21 cellular contexts compared by ENCODE assay signal in the genomic region with DNA sequence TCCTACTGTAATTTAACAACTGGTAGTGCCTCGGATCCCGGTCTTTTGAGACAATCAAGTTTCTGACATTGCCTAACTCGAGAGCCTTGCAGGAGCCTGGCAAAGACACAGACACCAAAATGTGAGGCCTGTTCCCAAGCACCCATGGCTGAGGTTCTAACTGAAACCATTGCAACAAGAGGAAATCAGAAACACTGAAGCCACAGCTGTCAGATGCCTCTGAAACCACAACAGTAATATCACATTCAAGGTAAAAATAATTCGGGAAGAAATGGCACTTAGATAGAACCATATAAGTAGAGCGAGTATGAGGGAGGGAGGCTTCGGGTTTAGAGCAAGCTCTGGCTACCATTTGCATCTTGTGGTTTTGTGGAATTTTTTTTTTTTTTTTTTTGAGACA.
"Had no signal": no experiment of that assay in that cellular context is flagged by ENCODE, and none has a peak within 500 bp of the region (broad histone marks: within the 10 kb centered on the region; RNA-seq: fewer than 3 reads in every experiment).

No MANE protein-coding gene starts in this region.

- DNase-seq: activated CD4-positive, alpha-beta T cell treated with anti-CD3 and anti-CD28 coated beads for 48 hours; activated CD4-positive, alpha-beta T cell treated with anti-CD3 and anti-CD28 coated beads, Interleukin-2, amount 50 U/mL, for 4 hours; activated CD4-positive, CD25-positive, alpha-beta regulatory T cell treated with anti-CD3 and anti-CD28 coated beads, Interleukin-2, amount 50 U/mL, for 72 hours; activated CD8-positive, alpha-beta T cell treated with anti-CD3 and anti-CD28 coated beads, Interleukin-2, amount 10 ng/mL, durations not matched to agents 7 days and 5 days; activated effector memory CD4-positive, alpha-beta T cell treated with anti-CD3 and anti-CD28 coated beads, Interleukin-2, amount 50 U/mL, for 16 hours; activated naive CD4-positive, alpha-beta T cell treated with Interleukin-2 at 50 U/mL for 16 hours; activated T-cell treated with anti-CD3 and anti-CD28 coated beads, Interleukin-2, amount 50 U/mL, for 24 hours; caudate nucleus; KBM-7; NCI-H1105 treated with DMSO at 0.1 percent for 48 hours; NCI-H1930; NCI-H2107; NCI-H2171 treated with DMSO at 0.1 percent for 48 hours; NCI-H226; NCI-H526 treated with DMSO at 0.1 percent for 48 hours; NCI-H82; NK-92 treated with Interleukin-12 subunit alpha and Interleukin-12 subunit beta, amount 100 ng/mL, for 24 hours; PC-3; SHP77 treated with DMSO at 0.1 percent for 48 hours had no signal

- FAIRE-seq: RCC 7860 had no signal

- H3K27ac ChIP-seq: coronary artery had no signal

- H3K4me3 ChIP-seq: coronary artery had no signal
